Comparison of ENCODE assay signal across 8 cellular contexts in genomic region chr10:57579926-57580325, GRCh38.
DNase-seq lines count a peak whose midpoint lies in the region; ATAC-seq and TF ChIP-seq lines count a peak whose summit lies in the region.

No MANE protein-coding gene starts in this region.

- peaks cover 2% of the 10 kb centered on the region in 2 experiments; a peak in 3 of 4 replicates for H3K4me1 Mint-ChIP-seq in H9
- H3K4me1 Mint-ChIP-seq in activated CD4-positive, alpha-beta memory T cell treated with anti-CD3 and anti-CD28 coated beads for 36 hours (ENCODE audit: low read depth), result no peaks in the 10 kb centered on the region
- H3K4me1 Mint-ChIP-seq in activated T-helper 17 cell treated with anti-CD3 and anti-CD28 coated beads, Interleukin-2, amount 50 U/mL, for 72 hours, result no peaks in the 10 kb centered on the region

- H3K9me3 Mint-ChIP-seq in H9, result peaks cover 30 to 36% of the 10 kb centered on the region in 2 experiments
- H3K9me3 Mint-ChIP-seq in activated CD4-positive, alpha-beta memory T cell treated with anti-CD3 and anti-CD28 coated beads for 36 hours, result peaks cover 2% of the 10 kb centered on the region
- H3K9me3 Mint-ChIP-seq in activated T-helper 17 cell treated with anti-CD3 and anti-CD28 coated beads, Interleukin-2, amount 50 U/mL, for 72 hours, result peaks cover 4% of the 10 kb centered on the region

- H3K36me3 ChIP-seq in BE2C (no peaks in the 10 kb centered on the region), PC-3 (ENCODE audit: low read depth, low read length) (no peaks in the 10 kb centered on the region)

- ATAC-seq in PC-3, result peak; percentile 98
- no peak for ATAC-seq in GM21529 (IDR thresholded peaks at IDR 0.05; ENCODE audit: unreplicated experiment)
- ATAC-seq in activated T-helper 17 cell treated with anti-CD3 and anti-CD28 coated beads, Interleukin-2, amount 50 U/mL, for 72 hours (replicated peaks), result no peak

- H3K4me1 ChIP-seq in BE2C (peaks cover 4% of the 10 kb centered on the region), H9 (ENCODE audit: insufficient read depth, low read length) (no peaks in the 10 kb centered on the region), PC-3 (ENCODE audit: insufficient read depth, low read length) (no peaks in the 10 kb centered on the region)

- H2BK20ac ChIP-seq in H9 (ENCODE audit: low read depth, low read length, poor library complexity, severe bottlenecking), result no peak overlapping the region

- no peak overlapping the region for H3K18ac ChIP-seq in H9 (ENCODE audit: insufficient read length, low read depth, low read length)

- H3K56ac ChIP-seq in H9 (ENCODE audit: insufficient read length, low read depth, low read length), result no peak overlapping the region

- no peak overlapping the region for H3K9ac ChIP-seq in H9 (ENCODE audit: extremely low read depth, insufficient read length, low read length)
- no peak overlapping the region for H3K9ac ChIP-seq in PC-3 (ENCODE audit: low read length)

- H3K79me1 ChIP-seq in H9 (ENCODE audit: insufficient read depth, low read depth, low read length, poor library complexity, severe bottlenecking), result no peaks in the 10 kb centered on the region

- H4K8ac ChIP-seq in H9 (replicated peaks; ENCODE audit: insufficient read length, low read depth, low read length), result no peak overlapping the region

- H3K27ac Mint-ChIP-seq in H9, result no peak overlapping the region
- H3K27ac Mint-ChIP-seq in activated CD4-positive, alpha-beta memory T cell treated with anti-CD3 and anti-CD28 coated beads for 36 hours, result no peak overlapping the region
- no peak overlapping the region for H3K27ac Mint-ChIP-seq in activated T-helper 17 cell treated with anti-CD3 and anti-CD28 coated beads, Interleukin-2, amount 50 U/mL, for 72 hours

- peaks cover 17 to 37% (median 26%) of the 10 kb centered on the region in 3 experiments for H3K36me3 Mint-ChIP-seq in H9 (ENCODE audit: insufficient read depth in 1 of 3, low read depth in 3 of 3)
- no peaks in the 10 kb centered on the region for H3K36me3 Mint-ChIP-seq in activated CD4-positive, alpha-beta memory T cell treated with anti-CD3 and anti-CD28 coated beads for 36 hours
- no peaks in the 10 kb centered on the region for H3K36me3 Mint-ChIP-seq in activated T-helper 17 cell treated with anti-CD3 and anti-CD28 coated beads, Interleukin-2, amount 50 U/mL, for 72 hours (ENCODE audit: low read depth)

- no peaks in the 10 kb centered on the region for H3K9me2 ChIP-seq in PC-3 (replicated peaks; ENCODE audit: low read length)

- H4K20me1 ChIP-seq in H9 (ENCODE audit: control insufficient read depth, insufficient read depth, insufficient read length), result no peaks in the 10 kb centered on the region
- H4K20me1 ChIP-seq in PC-3 (ENCODE audit: low read length), result no peaks in the 10 kb centered on the region

- CTCF ChIA-PET in PC-3 (lab: Charles Lee), result interaction anchor here (0.8 to 1.4 kb wide), 3 partner anchors 77 to 573 kb away, joined by 3 to 7 read pairs (median 5); no protein-coding TSS in a partner anchor
- CTCF ChIA-PET in activated CD4-positive, alpha-beta memory T cell treated with anti-CD3 and anti-CD28 coated beads for 36 hours (lab: Charles Lee), result interaction anchor here (0.6 to 1.0 kb wide), 2 partner anchors 485 to 952 kb away, joined by 3 read pairs; no protein-coding TSS in a partner anchor

- no peaks in the 10 kb centered on the region for H3K23me2 ChIP-seq in H9 (ENCODE audit: insufficient read length, low read depth, low read length, poor library complexity, severe bottlenecking)

- no peak overlapping the region for H3T11ph ChIP-seq in H9 (ENCODE audit: low read length)

- TF ChIP-seq CTCF in BE2C (IDR thresholded peaks at IDR 0.05; ENCODE audit: low read depth, low read length) (peak; percentile 58), H9 (conservative IDR thresholded peaks at IDR 0.05) (peak; percentile 80), PC-3 (conservative IDR thresholded peaks at IDR 0.05; ENCODE audit: low read depth, low read length) (peak; percentile 90)

- H3K9me3 ChIP-seq in BE2C, result no peaks in the 10 kb centered on the region
- peaks cover 14% of the 10 kb centered on the region for H3K9me3 ChIP-seq in H9 (ENCODE audit: control insufficient read depth, low read depth, low read length)
- H3K9me3 ChIP-seq in PC-3 (ENCODE audit: low read length), result peaks cover 15% of the 10 kb centered on the region

- no peak overlapping the region for H2BK12ac ChIP-seq in H9 (ENCODE audit: insufficient read length, low read depth, low read length)

- POLR2A ChIA-PET in PC-3 (lab: Charles Lee; ENCODE audit: unreplicated experiment), result interaction anchor here (0.7 kb wide), 1 partner anchor 82 kb away, joined by 3 read pairs; no protein-coding TSS in a partner anchor
- POLR2A ChIA-PET in activated CD4-positive, alpha-beta memory T cell treated with anti-CD3 and anti-CD28 coated beads for 36 hours (lab: Charles Lee), result no interaction called here

- H3K4me2 ChIP-seq in H9 (ENCODE audit: insufficient read depth, insufficient read length, low read length) (no peak overlapping the region), PC-3 (ENCODE audit: low read length) (no peak overlapping the region)

- DNase-seq in BE2C, result peak; percentile 19
- peak; percentile 48 for DNase-seq in H9
- DNase-seq in PC-3, result peak; percentile 78
- DNase-seq in iPS DF 4.7 (ENCODE audit: extremely low read depth, low spot score), result peak; percentile 69
- DNase-seq in activated CD4-positive, alpha-beta memory T cell treated with anti-CD3 and anti-CD28 coated beads for 36 hours, result no peak
- DNase-seq in CD1c-positive myeloid dendritic cell (ENCODE audit: extremely low spot score), result no peak

- H3K27ac ChIP-seq in H9 (ENCODE audit: insufficient read length, low read depth, low read length) (no peak overlapping the region), PC-3 (ENCODE audit: low read length) (no peak overlapping the region)

- no peaks in the 10 kb centered on the region for H3F3A ChIP-seq in PC-3 (ENCODE audit: low read length, unreplicated experiment)

- no peak overlapping the region for H2AK5ac ChIP-seq in H9 (ENCODE audit: insufficient read length, low read length)

- intact Hi-C loops in PC-3 (cut with micrococcal nuclease), result loop anchor here (1.0 kb wide), 5 partner anchors 77 to 572 kb away; no protein-coding TSS in a partner anchor
- intact Hi-C loops in activated CD4-positive, alpha-beta memory T cell treated with anti-CD3 and anti-CD28 coated beads for 36 hours (cut with micrococcal nuclease), result loop anchor here (5.0 kb wide), 1 partner anchor 572 kb away; no protein-coding TSS in a partner anchor

- no peak overlapping the region for H3K4ac ChIP-seq in H9 (ENCODE audit: low read depth, low read length)

- peaks cover 2% of the 10 kb centered on the region; the same call in 1 of the 2 replicates for H3K27me3 Mint-ChIP-seq in H9 (ENCODE audit: low read depth)
- H3K27me3 Mint-ChIP-seq in activated CD4-positive, alpha-beta memory T cell treated with anti-CD3 and anti-CD28 coated beads for 36 hours, result no peaks in the 10 kb centered on the region
- no peaks in the 10 kb centered on the region for H3K27me3 Mint-ChIP-seq in activated T-helper 17 cell treated with anti-CD3 and anti-CD28 coated beads, Interleukin-2, amount 50 U/mL, for 72 hours

- H2AFZ ChIP-seq in H9 (ENCODE audit: low read length) (no peak overlapping the region), PC-3 (ENCODE audit: low read length) (no peak overlapping the region)

- H3K79me2 ChIP-seq in H9 (ENCODE audit: insufficient read depth, low read length), result no peaks in the 10 kb centered on the region
- no peaks in the 10 kb centered on the region for H3K79me2 ChIP-seq in PC-3 (ENCODE audit: low read length)

- no peak overlapping the region for H4K91ac ChIP-seq in H9 (ENCODE audit: insufficient read length, low read depth, low read length)

- no peak overlapping the region for H2BK15ac ChIP-seq in H9 (ENCODE audit: low read depth, low read length)

- H4K5ac ChIP-seq in H9 (ENCODE audit: insufficient read length, low read depth, low read length), result no peak overlapping the region

- H3K23ac ChIP-seq in H9 (ENCODE audit: insufficient read length, low read depth, low read length), result no peak overlapping the region

- BruUV-seq in PC-3 (replicated peaks; lab: Mats Ljungman, UMichigan), result no TSS peak

- no peak overlapping the region for H2BK5ac ChIP-seq in H9 (ENCODE audit: insufficient read length, low read length)

- H3K14ac ChIP-seq in H9 (ENCODE audit: insufficient read depth, low read length), result no peak overlapping the region

- H3K27me3 ChIP-seq in BE2C (no peaks in the 10 kb centered on the region), H9 (ENCODE audit: insufficient read depth, low read length) (no peaks in the 10 kb centered on the region), PC-3 (ENCODE audit: low read length) (no peaks in the 10 kb centered on the region)

- H3K4me3 ChIP-seq in BE2C (ENCODE audit: low read depth, low read length) (no peak overlapping the region), PC-3 (ENCODE audit: low read length) (no peak overlapping the region)

- no peak overlapping the region for H3K4me3 Mint-ChIP-seq in H9
- H3K4me3 Mint-ChIP-seq in activated CD4-positive, alpha-beta memory T cell treated with anti-CD3 and anti-CD28 coated beads for 36 hours, result no peak overlapping the region
- no peak overlapping the region for H3K4me3 Mint-ChIP-seq in activated T-helper 17 cell treated with anti-CD3 and anti-CD28 coated beads, Interleukin-2, amount 50 U/mL, for 72 hours

- no peak overlapping the region for H2BK120ac ChIP-seq in H9 (ENCODE audit: low read depth, low read length, poor library complexity, severe bottlenecking)

Comparison
In these comparisons a context has a peak if more than half of its experiments do, and no peak if none do; other contexts are left out.
1. DNase-seq: peak in BE2C (single experiment), H9 (single experiment), PC-3 (single experiment) and iPS DF 4.7 (single experiment); none in activated CD4-positive, alpha-beta memory T cell treated with anti-CD3 and anti-CD28 coated beads for 36 hours (single experiment) and CD1c-positive myeloid dendritic cell (single experiment).
2. Peak in every context shown above with its lines, with median percentiles within 50 percentile points of each other: CTCF ChIP-seq.